ENCODE assay signal across 1 cellular context in the genomic region with DNA sequence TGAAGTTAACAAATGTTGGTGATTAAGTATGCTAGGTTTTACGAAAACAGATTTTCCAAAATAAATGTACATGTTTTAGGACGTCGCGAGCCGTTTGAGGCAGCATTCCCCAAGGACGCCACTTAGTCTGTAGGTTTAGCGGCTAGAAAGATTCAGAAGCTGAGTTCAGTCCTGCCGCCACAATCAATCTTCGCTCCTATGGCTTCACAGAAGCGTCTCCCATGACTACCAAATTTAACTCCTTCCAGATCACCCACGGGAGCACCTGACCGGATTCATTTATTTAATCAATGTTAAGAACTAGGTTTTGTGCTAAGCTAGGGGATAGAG.
TF ChIP-seq lines count a peak whose summit lies in the region.

No MANE protein-coding gene starts in this region.

TF ChIP-seq in GM12878, 131 proteins besides CTCF, POLR2A, EP300 and RAD21:
- TF ChIP-seq HDGF (IDR thresholded peaks at IDR 0.05) (no peak), ZNF274 (IDR thresholded peaks at IDR 0.05; ENCODE audit: insufficient read depth, insufficient read length) (no peak), HDAC2 (IDR thresholded peaks at IDR 0.05) (no peak), NR2F1 (conservative IDR thresholded peaks at IDR 0.05) (no peak), ZNF384 (IDR thresholded peaks at IDR 0.05; ENCODE audit: borderline replicate concordance, low read depth, low read length) (no peak), EGR1 (IDR thresholded peaks at IDR 0.05; ENCODE audit: borderline replicate concordance in 1 of 2, low read depth in 2 of 2, low read length in 2 of 2) (no peak), CBFB (IDR thresholded peaks at IDR 0.05; ENCODE audit: low read depth) (no peak), SMAD5 (IDR thresholded peaks at IDR 0.05; ENCODE audit: low read depth) (no peak), ZNF24 (IDR thresholded peaks at IDR 0.05) (no peak), DPF2 (IDR thresholded peaks at IDR 0.05) (no peak)
- TF ChIP-seq, protein P1, sequence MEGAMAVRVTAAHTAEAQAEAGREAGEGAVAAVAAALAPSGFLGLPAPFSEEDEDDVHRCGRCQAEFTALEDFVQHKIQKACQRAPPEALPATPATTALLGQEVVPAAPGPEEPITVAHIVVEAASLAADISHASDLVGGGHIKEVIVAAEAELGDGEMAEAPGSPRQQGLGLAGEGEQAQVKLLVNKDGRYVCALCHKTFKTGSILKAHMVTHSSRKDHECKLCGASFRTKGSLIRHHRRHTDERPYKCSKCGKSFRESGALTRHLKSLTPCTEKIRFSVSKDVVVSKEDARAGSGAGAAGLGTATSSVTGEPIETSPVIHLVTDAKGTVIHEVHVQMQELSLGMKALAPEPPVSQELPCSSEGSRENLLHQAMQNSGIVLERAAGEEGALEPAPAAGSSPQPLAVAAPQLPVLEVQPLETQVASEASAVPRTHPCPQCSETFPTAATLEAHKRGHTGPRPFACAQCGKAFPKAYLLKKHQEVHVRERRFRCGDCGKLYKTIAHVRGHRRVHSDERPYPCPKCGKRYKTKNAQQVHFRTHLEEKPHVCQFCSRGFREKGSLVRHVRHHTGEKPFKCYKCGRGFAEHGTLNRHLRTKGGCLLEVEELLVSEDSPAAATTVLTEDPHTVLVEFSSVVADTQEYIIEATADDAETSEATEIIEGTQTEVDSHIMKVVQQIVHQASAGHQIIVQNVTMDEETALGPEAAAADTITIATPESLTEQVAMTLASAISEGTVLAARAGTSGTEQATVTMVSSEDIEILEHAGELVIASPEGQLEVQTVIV (IDR thresholded peaks at IDR 0.05; ENCODE audit: borderline replicate concordance, partially characterized antibody): no peak
- TF ChIP-seq, protein P2, sequence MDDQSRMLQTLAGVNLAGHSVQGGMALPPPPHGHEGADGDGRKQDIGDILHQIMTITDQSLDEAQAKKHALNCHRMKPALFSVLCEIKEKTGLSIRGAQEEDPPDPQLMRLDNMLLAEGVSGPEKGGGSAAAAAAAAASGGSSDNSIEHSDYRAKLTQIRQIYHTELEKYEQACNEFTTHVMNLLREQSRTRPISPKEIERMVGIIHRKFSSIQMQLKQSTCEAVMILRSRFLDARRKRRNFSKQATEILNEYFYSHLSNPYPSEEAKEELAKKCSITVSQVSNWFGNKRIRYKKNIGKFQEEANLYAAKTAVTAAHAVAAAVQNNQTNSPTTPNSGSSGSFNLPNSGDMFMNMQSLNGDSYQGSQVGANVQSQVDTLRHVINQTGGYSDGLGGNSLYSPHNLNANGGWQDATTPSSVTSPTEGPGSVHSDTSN (IDR thresholded peaks at IDR 0.05; ENCODE audit: insufficient replicate concordance, low read depth, low read length): no peak
